Comparison of ENCODE assay signal across 17 cellular contexts in genomic region chr2:183505911-183506310, GRCh38.
DNase-seq lines count a peak whose midpoint lies in the region; ATAC-seq, FAIRE-seq and TF ChIP-seq lines count a peak whose summit lies in the region.
"Had no signal": no experiment of that assay in that cellular context is flagged by ENCODE, and none has a peak within 500 bp of the region (broad histone marks: within the 10 kb centered on the region; RNA-seq: fewer than 3 reads in every experiment).

No MANE protein-coding gene starts in this region.

- no peaks in the 10 kb centered on the region for H3K4me1 ChIP-seq in left lung
- H3K4me1 ChIP-seq: Peyer's patch, suprapubic skin had no signal

- no peak overlapping the region for H3K27ac Mint-ChIP-seq in mesothelial cell of epicardium
- H3K27ac Mint-ChIP-seq: CD4-positive, CD25-positive, alpha-beta regulatory T cell had no signal

- intact Hi-C loops in left lung (cut with DNase I), result no loop called here

- no peak for TF ChIP-seq POLR2A in GM12892 (IDR thresholded peaks at IDR 0.05; ENCODE audit: low read depth, low read length)

- H3K36me3 ChIP-seq in left lung, result no peaks in the 10 kb centered on the region
- H3K36me3 ChIP-seq: Peyer's patch, suprapubic skin had no signal

- FAIRE-seq in GM12892 (lab: Jason Lieb, UNC), result no peak
- FAIRE-seq: islet of Langerhans, K562, TTC549 had no signal

- no peaks in the 10 kb centered on the region for H3K36me3 Mint-ChIP-seq in mesothelial cell of epicardium
- H3K36me3 Mint-ChIP-seq: CD4-positive, CD25-positive, alpha-beta regulatory T cell had no signal

- no peaks in the 10 kb centered on the region for H3K27me3 Mint-ChIP-seq in mesothelial cell of epicardium (ENCODE audit: low read depth)
- H3K27me3 Mint-ChIP-seq: CD4-positive, CD25-positive, alpha-beta regulatory T cell had no signal

- H3K4me1 Mint-ChIP-seq in mesothelial cell of epicardium, result no peaks in the 10 kb centered on the region
- H3K4me1 Mint-ChIP-seq: CD4-positive, CD25-positive, alpha-beta regulatory T cell had no signal

- peaks cover 69% of the 10 kb centered on the region for H3K9me3 Mint-ChIP-seq in mesothelial cell of epicardium

- no peak for TF ChIP-seq CTCF in left lung (IDR thresholded peaks at IDR 0.05)
- TF ChIP-seq CTCF in mesothelial cell of epicardium (IDR thresholded peaks at IDR 0.05; ENCODE audit: unreplicated experiment), result no peak

- H3K4me3 Mint-ChIP-seq in mesothelial cell of epicardium, result no peak overlapping the region
- H3K4me3 Mint-ChIP-seq: CD4-positive, CD25-positive, alpha-beta regulatory T cell had no signal

- H3K9me3 ChIP-seq in left lung, result peaks cover 0 to 34% of the 10 kb centered on the region in 2 donors
- H3K9me3 ChIP-seq: suprapubic skin had no signal

- no peak overlapping the region for H3K4me3 ChIP-seq in left lung
- H3K4me3 ChIP-seq: K562, Peyer's patch, suprapubic skin had no signal

- DNase-seq in germinal center (ENCODE audit: low spot score) (peak; percentile 49), left lung (no peak), mesothelial cell of epicardium (ENCODE audit: low spot score in 2 of 2, unreplicated experiment in 2 of 2) (no peak), NCI-H2107 (lab: John Stamatoyannopoulos, UW) (no peak), GM12892 (ENCODE audit: insufficient read length) (no peak)
- DNase-seq: CD4-positive, CD25-positive, alpha-beta regulatory T cell; dermis blood vessel endothelial cell; NCI-H2171; Peyer's patch; retina had no signal

- no peaks in the 10 kb centered on the region for H3K27me3 ChIP-seq in left lung
- H3K27me3 ChIP-seq: Peyer's patch, suprapubic skin had no signal

- ATAC-seq in GM19043 (IDR thresholded peaks at IDR 0.05; ENCODE audit: low read depth, unreplicated experiment) (peak; percentile 75), HG02678 (IDR thresholded peaks at IDR 0.05; ENCODE audit: unreplicated experiment) (peak; percentile 90), HG03457 (IDR thresholded peaks at IDR 0.05; ENCODE audit: unreplicated experiment) (peak; percentile 98), left lung (no peak)
- ATAC-seq: K562 had no signal

- no peak overlapping the region for H3K27ac ChIP-seq in left lung
- H3K27ac ChIP-seq: Peyer's patch, suprapubic skin had no signal
